1 cellular context compared by ENCODE assay signal in genomic region chr3:196936288-196936687, GRCh38.
TF ChIP-seq lines count a peak whose summit lies in the region.

No MANE protein-coding gene starts in this region.

TF ChIP-seq in HCT116, 20 proteins besides CTCF, POLR2A, EP300 and RAD21:
- TF ChIP-seq POLR2AphosphoS5 (IDR thresholded peaks at IDR 0.05; ENCODE audit: low read depth, low read length) = no peak
- no peak for TF ChIP-seq EZH2 (IDR thresholded peaks at IDR 0.05)
- no peak for TF ChIP-seq CEBPB (IDR thresholded peaks at IDR 0.05; ENCODE audit: low read depth)
- TF ChIP-seq YY1 (IDR thresholded peaks at IDR 0.05; ENCODE audit: extremely low read depth, insufficient replicate concordance, low read depth, low read length) = no peak
- no peak for TF ChIP-seq REST (IDR thresholded peaks at IDR 0.05; ENCODE audit: low read depth)
- no peak for TF ChIP-seq ZFX (IDR thresholded peaks at IDR 0.05)
